In the genomic region with DNA sequence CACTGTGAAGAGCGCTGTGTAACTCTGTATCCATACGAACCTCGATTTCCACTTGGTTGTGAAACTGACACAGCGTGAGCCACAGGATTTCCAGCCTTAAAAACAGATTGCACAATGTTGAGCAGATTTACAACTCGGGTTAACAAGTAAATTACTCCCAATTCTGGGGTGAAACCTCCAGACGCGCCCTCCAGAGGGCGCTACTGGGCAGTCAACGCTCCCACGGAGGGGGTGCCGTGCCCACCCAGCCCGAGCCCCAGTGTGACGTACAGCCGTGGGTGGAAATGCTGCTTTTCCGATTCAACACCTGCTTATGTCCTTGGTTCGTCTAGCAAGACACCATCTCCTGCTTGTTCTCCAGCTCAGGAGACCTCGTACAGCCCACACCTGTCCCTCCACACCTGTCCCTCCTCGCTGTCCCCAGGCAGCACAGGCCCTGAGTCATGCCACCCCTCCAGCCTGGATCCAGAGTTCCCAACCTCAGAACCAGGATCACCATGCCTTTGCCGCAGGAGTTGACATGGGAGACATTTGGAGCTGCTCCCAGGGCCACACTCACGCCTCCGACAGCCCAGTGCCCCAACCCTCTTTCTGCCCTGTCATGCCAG, we compare ENCODE assay signal across 1 cellular context.
TF ChIP-seq lines count a peak whose summit lies in the region.

No MANE protein-coding gene starts in this region.

TF ChIP-seq in K562, 482 proteins besides CTCF, POLR2A, EP300 and RAD21 (continued from another document):
- TF ChIP-seq, protein P1, sequence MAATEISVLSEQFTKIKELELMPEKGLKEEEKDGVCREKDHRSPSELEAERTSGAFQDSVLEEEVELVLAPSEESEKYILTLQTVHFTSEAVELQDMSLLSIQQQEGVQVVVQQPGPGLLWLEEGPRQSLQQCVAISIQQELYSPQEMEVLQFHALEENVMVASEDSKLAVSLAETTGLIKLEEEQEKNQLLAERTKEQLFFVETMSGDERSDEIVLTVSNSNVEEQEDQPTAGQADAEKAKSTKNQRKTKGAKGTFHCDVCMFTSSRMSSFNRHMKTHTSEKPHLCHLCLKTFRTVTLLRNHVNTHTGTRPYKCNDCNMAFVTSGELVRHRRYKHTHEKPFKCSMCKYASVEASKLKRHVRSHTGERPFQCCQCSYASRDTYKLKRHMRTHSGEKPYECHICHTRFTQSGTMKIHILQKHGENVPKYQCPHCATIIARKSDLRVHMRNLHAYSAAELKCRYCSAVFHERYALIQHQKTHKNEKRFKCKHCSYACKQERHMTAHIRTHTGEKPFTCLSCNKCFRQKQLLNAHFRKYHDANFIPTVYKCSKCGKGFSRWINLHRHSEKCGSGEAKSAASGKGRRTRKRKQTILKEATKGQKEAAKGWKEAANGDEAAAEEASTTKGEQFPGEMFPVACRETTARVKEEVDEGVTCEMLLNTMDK (IDR thresholded peaks at IDR 0.05; ENCODE audit: borderline replicate concordance, insufficient read depth, low read depth, low read length, poor library complexity, severe bottlenecking) = peak; percentile 20
- TF ChIP-seq SMC3 (conservative IDR thresholded peaks at IDR 0.05; ENCODE audit: insufficient read depth, low read depth, low read length) = peak; percentile 59
- TF ChIP-seq PTBP1 (IDR thresholded peaks at IDR 0.05; ENCODE audit: low read depth, low read length) = no peak
- TF ChIP-seq MYNN (IDR thresholded peaks at IDR 0.05) = no peak
- no peak for TF ChIP-seq MYNN (CRISPR knock-in tag; IDR thresholded peaks at IDR 0.05)
